In the genomic region with DNA sequence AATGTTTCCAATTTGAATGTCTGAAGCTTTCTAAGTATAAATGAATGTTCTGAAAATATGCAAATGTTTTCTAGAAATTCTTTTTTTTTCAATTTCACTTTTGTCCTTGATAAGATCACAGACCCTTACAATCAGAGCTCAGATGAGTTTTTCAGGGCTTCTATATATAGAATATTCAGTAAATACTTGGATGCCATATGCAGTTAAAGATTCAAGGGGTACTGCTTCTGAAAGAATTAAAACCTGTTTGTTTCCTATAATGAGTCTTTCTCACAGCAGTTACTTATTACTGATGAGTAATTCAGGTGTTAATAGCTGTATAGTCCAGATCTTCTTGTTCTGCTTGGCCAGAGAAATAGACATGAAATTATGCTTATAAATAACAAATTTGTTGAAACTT, we compare ENCODE assay signal across 17 cellular contexts.
"Had no signal": no experiment of that assay in that cellular context is flagged by ENCODE, and none has a peak within 500 bp of the region (broad histone marks: within the 10 kb centered on the region; RNA-seq: fewer than 3 reads in every experiment).

No MANE protein-coding gene starts in this region.

- H3K4me3 ChIP-seq: esophagus squamous epithelium, left ventricle myocardium inferior, lower lobe of right lung, ovary, spleen, tibial artery, upper lobe of left lung, uterus had no signal

- ATAC-seq: lower lobe of right lung; natural killer cell; sciatic nerve; stimulated activated memory B cell treated with anti-CD40 and anti-IgM and Interleukin-4, amounts not matched to agents 10 μg/mL and 1 μg/mL and 100 μg/mL, for 72 hours had no signal

- H3K36me3 ChIP-seq: esophagus squamous epithelium, left ventricle myocardium inferior, lower lobe of right lung, ovary, spleen, tibial artery, upper lobe of left lung, uterus had no signal

- H3K9me3 ChIP-seq: esophagus squamous epithelium, lower lobe of right lung, ovary, tibial artery, upper lobe of left lung, uterus had no signal

- DNase-seq: dermis blood vessel endothelial cell; esophagus squamous epithelium; foreskin fibroblast; immature natural killer cell; left ventricle myocardium inferior; lower lobe of right lung; natural killer cell; ovary; spleen; stimulated activated CD4-positive, alpha-beta T cell treated with anti-CD3 and anti-CD28 coated beads, Interleukin-15, amount 100 ng/mL, for 24 hours; stimulated activated CD4-positive, alpha-beta T cell treated with anti-CD3 and anti-CD28 coated beads, Interleukin-1b, Interleukin-23, amount 100 ng/mL, for 48 hours; stimulated activated CD4-positive, alpha-beta T cell treated with anti-CD3 and anti-CD28 coated beads, Interleukin-4, amount 100 ng/mL, for 24 hours; tibial artery; upper lobe of left lung; uterus had no signal

- H3K4me1 ChIP-seq: esophagus squamous epithelium, left ventricle myocardium inferior, lower lobe of right lung, spleen, tibial artery, upper lobe of left lung, uterus had no signal

- H3K27me3 ChIP-seq: esophagus squamous epithelium, ovary, spleen, tibial artery, upper lobe of left lung, uterus had no signal

- H3K27ac ChIP-seq: esophagus squamous epithelium, left ventricle myocardium inferior, lower lobe of right lung, ovary, spleen, tibial artery, upper lobe of left lung, uterus had no signal
